ENCODE assay signal across 23 cellular contexts in the genomic region with DNA sequence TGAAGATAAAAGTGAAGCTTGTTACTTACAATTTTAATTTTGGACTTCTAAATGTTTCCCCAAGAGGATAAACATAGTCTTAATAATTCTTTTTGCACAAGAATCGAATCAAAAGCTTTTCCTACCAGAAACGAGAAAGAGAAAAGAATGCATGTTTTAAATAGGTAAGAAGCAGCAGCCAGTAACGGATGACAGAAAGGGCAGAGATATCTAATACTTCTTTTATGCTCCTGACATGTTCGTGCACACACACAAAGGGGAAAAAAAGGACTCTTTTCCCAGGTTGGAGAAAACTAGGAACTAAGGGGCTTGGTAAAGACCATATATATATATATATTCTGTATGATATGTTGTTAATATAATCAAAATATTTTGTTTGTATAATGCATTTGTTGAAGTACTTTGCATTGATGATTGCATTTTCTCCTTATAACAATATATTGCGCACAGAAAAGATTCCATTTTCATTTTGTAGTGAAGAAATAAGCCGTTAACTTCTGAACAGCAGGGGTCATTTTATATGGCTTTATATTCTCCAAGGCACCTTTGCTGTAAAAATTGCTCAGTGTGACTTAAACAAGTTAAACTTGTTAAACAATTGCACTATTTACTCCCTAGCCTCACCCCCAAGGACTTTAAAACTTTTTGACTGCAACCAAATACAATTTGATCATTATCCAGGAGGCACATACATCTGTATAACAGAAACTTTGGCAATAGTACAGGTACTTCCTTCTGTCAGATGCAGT. TPM values are rescaled to one million over a fixed set of nuclear protein-coding genes. Genes with fewer than 3 reads are reported as not detected.
DNase-seq lines count a peak whose midpoint lies in the region; ATAC-seq, FAIRE-seq and TF ChIP-seq lines count a peak whose summit lies in the region.
"Had no signal": no experiment of that assay in that cellular context is flagged by ENCODE, and none has a peak within 500 bp of the region (broad histone marks: within the 10 kb centered on the region; RNA-seq: fewer than 3 reads in every experiment).

No MANE protein-coding gene starts in this region.

- H3K4me1 ChIP-seq in CD8-positive, alpha-beta memory T cell (ENCODE audit: insufficient read depth, low read length): peaks cover 11% of the 10 kb centered on the region
- peaks cover 20% of the 10 kb centered on the region for H3K4me1 ChIP-seq in Loucy (ENCODE audit: insufficient read depth, low read length, poor library complexity, severe bottlenecking)

- no peak overlapping the region for H2AFZ ChIP-seq in Loucy (ENCODE audit: low read length)
- H2AFZ ChIP-seq in neural cell (ENCODE audit: low read depth, low read length): no peak overlapping the region
- H2AFZ ChIP-seq: GM23248 had no signal

- H3K27ac ChIP-seq in CD8-positive, alpha-beta memory T cell (ENCODE audit: low read depth, low read length): peak overlapping the region; percentile 71
- H3K27ac ChIP-seq in dorsolateral prefrontal cortex (peak overlapping the region in 4 of 59 donors; percentile 35 to 92 (median 86)), neural cell (ENCODE audit: low read length) (peak overlapping the region; percentile 97)
- H3K27ac ChIP-seq: breast epithelium, coronary artery, GM23248, WERI-Rb-1 had no signal

- H3K27me3 ChIP-seq in CD8-positive, alpha-beta memory T cell (ENCODE audit: insufficient read depth, low read length, poor library complexity, severe bottlenecking): peaks cover 9% of the 10 kb centered on the region
- H3K27me3 ChIP-seq in Loucy (ENCODE audit: insufficient read depth, low read length, poor library complexity, severe bottlenecking) (no peaks in the 10 kb centered on the region), dorsolateral prefrontal cortex (no peaks in the 10 kb centered on the region), neural cell (ENCODE audit: insufficient read depth, low read depth, low read length) (no peaks in the 10 kb centered on the region)
- H3K27me3 ChIP-seq: breast epithelium, sigmoid colon had no signal

- intact Hi-C loops in dorsolateral prefrontal cortex (cut with DNase I): loop anchor here in 1 of 2 donors (10.0 kb wide), 1 partner anchor 102 kb away; no protein-coding TSS in a partner anchor
- intact Hi-C loops in sciatic nerve (cut with DNase I): no loop called here

- TF ChIP-seq CTCF in Loucy (conservative IDR thresholded peaks at IDR 0.05; ENCODE audit: low read length) (no peak), dorsolateral prefrontal cortex (IDR thresholded peaks at IDR 0.05 in 54 of 56, conservative IDR thresholded peaks at IDR 0.05 in 2 of 56; ENCODE audit: low read depth in 1 of 56, partially characterized antibody in 56 of 56) (no peak), neural cell (IDR thresholded peaks at IDR 0.05; ENCODE audit: poor library complexity, severe bottlenecking) (no peak)

- CTCF ChIA-PET in CD8-positive, alpha-beta memory T cell (lab: Charles Lee): interaction anchor here (1.5 kb wide), 1 partner anchor 17 kb away, joined by 4 read pairs; no protein-coding TSS in a partner anchor

- H3F3A ChIP-seq in Loucy (ENCODE audit: low read depth): 0 out of 2 replicates have a peak, but pooled peaks cover 3% of the 10 kb centered on the region
- peaks cover 5% of the 10 kb centered on the region for H3F3A ChIP-seq in neural cell (ENCODE audit: insufficient read depth, low read length, poor library complexity, severe bottlenecking)

- H3K9me3 Mint-ChIP-seq in CD8-positive, alpha-beta memory T cell: no peaks in the 10 kb centered on the region
- H3K9me3 Mint-ChIP-seq: CD4-positive, alpha-beta T cell had no signal

- H3K36me3 Mint-ChIP-seq in CD8-positive, alpha-beta memory T cell: peaks cover 0 to 1% (median 0%) of the 10 kb centered on the region in 3 donors

- H3K9me3 ChIP-seq in CD8-positive, alpha-beta memory T cell (ENCODE audit: low read length): no peaks in the 10 kb centered on the region
- no peaks in the 10 kb centered on the region for H3K9me3 ChIP-seq in Loucy (ENCODE audit: insufficient read depth, low read depth, low read length)
- no peaks in the 10 kb centered on the region for H3K9me3 ChIP-seq in neural cell (ENCODE audit: low read length)
- H3K9me3 ChIP-seq: breast epithelium, sigmoid colon had no signal

- DNase-seq in CD8-positive, alpha-beta memory T cell: no peak
- DNase-seq in dorsolateral prefrontal cortex (no peak), RCC 7860 (ENCODE audit: low spot score) (no peak), sciatic nerve (ENCODE audit: low spot score) (no peak), AG08395 (ENCODE audit: low spot score) (no peak)
- no peak for DNase-seq in activated CD8-positive, alpha-beta memory T cell treated with anti-CD3 and anti-CD28 coated beads for 24 hours
- DNase-seq: activated CD4-positive, alpha-beta T cell treated with anti-CD3 and anti-CD28 coated beads, Interleukin-2, amount 50 U/mL, for 48 hours; activated gamma-delta T cell; activated T-cell treated with anti-CD3 and anti-CD28 coated beads for 4 hours; CD4-positive, alpha-beta T cell; GDM1; hippocampal formation; KG1; NCI-H1930; sigmoid colon; T-helper 1 cell; WERI-Rb-1 had no signal

- FAIRE-seq in RCC 7860 (lab: Jason Lieb, UNC): no peak

- H3K79me2 ChIP-seq in Loucy (ENCODE audit: insufficient read depth, low read length) (no peaks in the 10 kb centered on the region), neural cell (replicated peaks; ENCODE audit: insufficient read depth, low read length) (peaks cover 71% of the 10 kb centered on the region)

- H3K4me3 ChIP-seq in CD8-positive, alpha-beta memory T cell (ENCODE audit: low read length): no peak overlapping the region
- H3K4me3 ChIP-seq in Loucy (ENCODE audit: low read length, poor library complexity, severe bottlenecking) (no peak overlapping the region), dorsolateral prefrontal cortex (peak overlapping the region in 58 of 59 donors; percentile 71 to 97 (median 89)), neural cell (ENCODE audit: low read length) (peak overlapping the region; percentile 94)

- POLR2A ChIA-PET in CD8-positive, alpha-beta memory T cell (lab: Charles Lee): interaction anchor here (1.3 kb wide), 1 partner anchor 80 kb away, joined by 4 read pairs; no protein-coding TSS in a partner anchor

- no peak overlapping the region for H3K27ac Mint-ChIP-seq in CD8-positive, alpha-beta memory T cell
- H3K27ac Mint-ChIP-seq: CD4-positive, alpha-beta T cell had no signal

- H3K9ac ChIP-seq in Loucy (ENCODE audit: low read depth, low read length, poor library complexity, severe bottlenecking) (no peak overlapping the region), neural cell (ENCODE audit: low read length) (peak overlapping the region; percentile 94)
- H3K9ac ChIP-seq: GM23248 had no signal

- no peak for TF ChIP-seq EP300 in neural cell (conservative IDR thresholded peaks at IDR 0.05; ENCODE audit: poor library complexity, severe bottlenecking)

- TF ChIP-seq RAD21 in neural cell (conservative IDR thresholded peaks at IDR 0.05): no peak

- H3K9me2 ChIP-seq in Loucy (replicated peaks; ENCODE audit: low read depth, low read length) (no peaks in the 10 kb centered on the region), neural cell (ENCODE audit: insufficient read depth, low read length) (no peaks in the 10 kb centered on the region)

- H3K4me2 ChIP-seq in Loucy (ENCODE audit: low read depth, low read length, poor library complexity, severe bottlenecking) (peak overlapping the region; percentile 68), neural cell (ENCODE audit: low read length) (peak overlapping the region; percentile 83)

- peaks cover 20 to 40% of the 10 kb centered on the region in 2 donors for H3K27me3 Mint-ChIP-seq in CD8-positive, alpha-beta memory T cell

- H3K4me3 Mint-ChIP-seq in CD8-positive, alpha-beta memory T cell: peak overlapping the region in 1 of 7 donors; percentile 83

- no peak for ATAC-seq in sciatic nerve
- ATAC-seq: Right ventricle myocardium inferior had no signal

- H3K4me1 Mint-ChIP-seq in CD8-positive, alpha-beta memory T cell: peaks cover 8 to 15% (median 13%) of the 10 kb centered on the region in 3 donors

- no peaks in the 10 kb centered on the region for H3K36me3 ChIP-seq in CD8-positive, alpha-beta memory T cell (ENCODE audit: insufficient read depth, low read length)
- H3K36me3 ChIP-seq in Loucy (ENCODE audit: insufficient read depth, low read length) (no peaks in the 10 kb centered on the region), neural cell (ENCODE audit: insufficient read depth, low read length) (no peaks in the 10 kb centered on the region)
- H3K36me3 ChIP-seq: breast epithelium, sigmoid colon, WERI-Rb-1 had no signal

- H4K20me1 ChIP-seq in Loucy (ENCODE audit: insufficient read depth, low read length, poor library complexity, severe bottlenecking): no peaks in the 10 kb centered on the region
- H4K20me1 ChIP-seq in neural cell (ENCODE audit: insufficient read depth): no peaks in the 10 kb centered on the region

TF ChIP-seq in neural cell, 6 proteins besides CTCF, POLR2A, EP300 and RAD21 (continues in another document):
- TF ChIP-seq TAF1 (IDR thresholded peaks at IDR 0.05; ENCODE audit: low read depth): no peak
- TF ChIP-seq, protein P1, sequence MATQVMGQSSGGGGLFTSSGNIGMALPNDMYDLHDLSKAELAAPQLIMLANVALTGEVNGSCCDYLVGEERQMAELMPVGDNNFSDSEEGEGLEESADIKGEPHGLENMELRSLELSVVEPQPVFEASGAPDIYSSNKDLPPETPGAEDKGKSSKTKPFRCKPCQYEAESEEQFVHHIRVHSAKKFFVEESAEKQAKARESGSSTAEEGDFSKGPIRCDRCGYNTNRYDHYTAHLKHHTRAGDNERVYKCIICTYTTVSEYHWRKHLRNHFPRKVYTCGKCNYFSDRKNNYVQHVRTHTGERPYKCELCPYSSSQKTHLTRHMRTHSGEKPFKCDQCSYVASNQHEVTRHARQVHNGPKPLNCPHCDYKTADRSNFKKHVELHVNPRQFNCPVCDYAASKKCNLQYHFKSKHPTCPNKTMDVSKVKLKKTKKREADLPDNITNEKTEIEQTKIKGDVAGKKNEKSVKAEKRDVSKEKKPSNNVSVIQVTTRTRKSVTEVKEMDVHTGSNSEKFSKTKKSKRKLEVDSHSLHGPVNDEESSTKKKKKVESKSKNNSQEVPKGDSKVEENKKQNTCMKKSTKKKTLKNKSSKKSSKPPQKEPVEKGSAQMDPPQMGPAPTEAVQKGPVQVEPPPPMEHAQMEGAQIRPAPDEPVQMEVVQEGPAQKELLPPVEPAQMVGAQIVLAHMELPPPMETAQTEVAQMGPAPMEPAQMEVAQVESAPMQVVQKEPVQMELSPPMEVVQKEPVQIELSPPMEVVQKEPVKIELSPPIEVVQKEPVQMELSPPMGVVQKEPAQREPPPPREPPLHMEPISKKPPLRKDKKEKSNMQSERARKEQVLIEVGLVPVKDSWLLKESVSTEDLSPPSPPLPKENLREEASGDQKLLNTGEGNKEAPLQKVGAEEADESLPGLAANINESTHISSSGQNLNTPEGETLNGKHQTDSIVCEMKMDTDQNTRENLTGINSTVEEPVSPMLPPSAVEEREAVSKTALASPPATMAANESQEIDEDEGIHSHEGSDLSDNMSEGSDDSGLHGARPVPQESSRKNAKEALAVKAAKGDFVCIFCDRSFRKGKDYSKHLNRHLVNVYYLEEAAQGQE (IDR thresholded peaks at IDR 0.05; ENCODE audit: borderline replicate concordance): no peak

RNA-seq across cellular contexts. Expression of a gene that starts 2.2 kb away (rescaled TPM):
- 1 to 10 TPM; 1.1 to 1.2 TPM for total RNA-seq in CD8-positive, alpha-beta memory T cell
- 0.93 TPM for polyA plus RNA-seq in CD8-positive, alpha-beta memory T cell
- total RNA-seq in dorsolateral prefrontal cortex (100 to 1,000 TPM in 1 of 120 experiments, 10 to 100 TPM in 119; 24.3 to 101 (median 69.4) TPM), sciatic nerve (17.8 TPM)
- 249 and 297 TPM in 2 replicates for polyA plus RNA-seq in neural cell
- polyA minus RNA-seq in neural cell: 303 and 312 TPM in 2 replicates

Comparison
In these comparisons a context has a peak if more than half of its experiments do, and no peak if none do; other contexts are left out.
1. H3K4me3 ChIP-seq: peak in dorsolateral prefrontal cortex (58 of 59) and neural cell (single experiment); none in CD8-positive, alpha-beta memory T cell (single experiment) and Loucy (single experiment).